ENCODE assay signal across 17 cellular contexts in the genomic region with DNA sequence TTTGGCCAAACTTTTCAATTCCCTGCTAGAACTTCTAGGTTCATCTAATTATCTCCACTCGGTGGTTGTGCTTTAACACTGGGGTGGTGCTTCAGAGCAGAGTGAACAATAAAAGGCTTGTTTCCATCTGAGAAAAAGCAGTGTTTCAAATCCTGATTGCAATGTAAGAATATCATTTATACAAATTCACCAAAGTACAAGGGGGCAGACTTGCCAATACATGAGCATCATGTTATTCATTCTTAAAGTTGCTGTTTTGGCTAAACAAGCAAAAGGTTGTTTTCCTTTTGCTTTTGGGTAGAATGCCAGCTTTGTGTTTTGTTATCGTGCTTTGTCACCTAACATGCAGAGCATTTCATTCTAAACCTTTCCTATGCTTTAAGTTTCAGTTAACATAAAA.
DNase-seq lines count a peak whose midpoint lies in the region; ATAC-seq, FAIRE-seq and TF ChIP-seq lines count a peak whose summit lies in the region.
"Had no signal": no experiment of that assay in that cellular context is flagged by ENCODE, and none has a peak within 500 bp of the region (broad histone marks: within the 10 kb centered on the region; RNA-seq: fewer than 3 reads in every experiment).

No MANE protein-coding gene starts in this region.

- H3K4me1 Mint-ChIP-seq in natural killer cell treated with Interleukin-12 subunit alpha and Interleukin-12 subunit beta and Interleukin-15 and Interleukin-18, amount 100 ng/mL, for 72 hours (ENCODE audit: low read depth in 2 of 2): peaks cover 26 to 31% of the 10 kb centered on the region in 2 donors
- peaks cover 15 to 17% of the 10 kb centered on the region in 2 donors for H3K4me1 Mint-ChIP-seq in natural killer cell

- peak overlapping the region; percentile 25 for H3K4me3 Mint-ChIP-seq in natural killer cell treated with Interleukin-12 subunit alpha and Interleukin-12 subunit beta and Interleukin-15 and Interleukin-18, amount 100 ng/mL, for 72 hours
- H3K4me3 Mint-ChIP-seq in natural killer cell: no peak overlapping the region

- H3K27ac Mint-ChIP-seq in natural killer cell treated with Interleukin-12 subunit alpha and Interleukin-12 subunit beta and Interleukin-15 and Interleukin-18, amount 100 ng/mL, for 72 hours: no peak overlapping the region
- H3K27ac Mint-ChIP-seq in natural killer cell: no peak overlapping the region

- H3K9me3 Mint-ChIP-seq in natural killer cell treated with Interleukin-12 subunit alpha and Interleukin-12 subunit beta and Interleukin-15 and Interleukin-18, amount 100 ng/mL, for 72 hours: peaks cover 2% of the 10 kb centered on the region
- no peaks in the 10 kb centered on the region for H3K9me3 Mint-ChIP-seq in natural killer cell

- no peak for TF ChIP-seq CTCF in natural killer cell (IDR thresholded peaks at IDR 0.05)

- H3K36me3 Mint-ChIP-seq in natural killer cell treated with Interleukin-12 subunit alpha and Interleukin-12 subunit beta and Interleukin-15 and Interleukin-18, amount 100 ng/mL, for 72 hours: peaks cover 5% of the 10 kb centered on the region
- no peaks in the 10 kb centered on the region for H3K36me3 Mint-ChIP-seq in natural killer cell

- no peak for FAIRE-seq in GM12892 (lab: Jason Lieb, UNC)
- FAIRE-seq: G401.6 had no signal

- intact Hi-C loops in natural killer cell (cut with micrococcal nuclease): loop anchor here (5.0 kb wide), 1 partner anchor 70 kb away; no protein-coding TSS in a partner anchor

- ATAC-seq in natural killer cell treated with Interleukin-12 subunit alpha and Interleukin-12 subunit beta and Interleukin-15 and Interleukin-18, amount 100 ng/mL, for 72 hours: no peak
- no peak for ATAC-seq in natural killer cell
- no peak for ATAC-seq in GM19035 (IDR thresholded peaks at IDR 0.05; ENCODE audit: unreplicated experiment)

- no peak for TF ChIP-seq POLR2A in GM12892 (IDR thresholded peaks at IDR 0.05; ENCODE audit: low read depth, low read length)

- no peak for DNase-seq in natural killer cell treated with Interleukin-12 subunit alpha and Interleukin-12 subunit beta and Interleukin-15 and Interleukin-18, amount 100 ng/mL, for 72 hours (ENCODE audit: low spot score)
- DNase-seq in natural killer cell: no peak
- DNase-seq in NCI-H1048 (lab: John Stamatoyannopoulos, UW): peak; percentile 38
- peak; percentile 16 for DNase-seq in globus pallidus (ENCODE audit: low spot score)
- no peak for DNase-seq in mucosa of gallbladder (ENCODE audit: low spot score)
- DNase-seq in GM12892 (ENCODE audit: insufficient read length): no peak
- DNase-seq: ACHN, C1 segment of cervical spinal cord, GM23248, HCEC 1CT, NCI-H1417, NCI-H187, NCI-H2107, NCI-H2227 treated with DMSO at 0.1 percent for 48 hours, NCI-H510A treated with DMSO at 0.1 percent for 48 hours had no signal

- H3K27me3 Mint-ChIP-seq in natural killer cell treated with Interleukin-12 subunit alpha and Interleukin-12 subunit beta and Interleukin-15 and Interleukin-18, amount 100 ng/mL, for 72 hours: peaks cover 7 to 44% of the 10 kb centered on the region in 2 donors
- peaks cover 42 to 58% of the 10 kb centered on the region in 2 donors for H3K27me3 Mint-ChIP-seq in natural killer cell (ENCODE audit: low read depth in 2 of 2)

Comparison
In these comparisons a context has a peak if more than half of its experiments do, and no peak if none do; other contexts are left out.
1. DNase-seq: peak in NCI-H1048 (single experiment) and globus pallidus (single experiment); none in natural killer cell treated with Interleukin-12 subunit alpha and Interleukin-12 subunit beta and Interleukin-15 and Interleukin-18, amount 100 ng/mL, for 72 hours (single experiment), natural killer cell (single experiment), mucosa of gallbladder (single experiment) and GM12892 (single experiment).